ENCODE assay signal across 1 cellular context in genomic region chr17:59798111-59798510, GRCh38.
TF ChIP-seq lines count a peak whose summit lies in the region.

No MANE protein-coding gene starts in this region.

TF ChIP-seq in IMR-90, 13 proteins besides CTCF, POLR2A, EP300 and RAD21 (continued from another document):
- TF ChIP-seq NFE2L2 (IDR thresholded peaks at IDR 0.05; ENCODE audit: low read depth, low read length) = no peak
- TF ChIP-seq ELK1 (IDR thresholded peaks at IDR 0.05; ENCODE audit: borderline replicate concordance, low read depth, low read length) = no peak
- TF ChIP-seq MXI1 (IDR thresholded peaks at IDR 0.05; ENCODE audit: borderline replicate concordance, low read depth, low read length) = no peak
- no peak for TF ChIP-seq BHLHE40 (IDR thresholded peaks at IDR 0.05; ENCODE audit: low read depth, low read length)
- no peak for TF ChIP-seq MAZ (IDR thresholded peaks at IDR 0.05; ENCODE audit: borderline replicate concordance, low read depth, low read length)
